8 cellular contexts compared by ENCODE assay signal in genomic region chr3:125916376-125916978, GRCh38. TPM values are rescaled to one million over a fixed set of nuclear protein-coding genes. Genes with fewer than 3 reads are reported as not detected.
DNase-seq lines count a peak whose midpoint lies in the region; ATAC-seq, FAIRE-seq and TF ChIP-seq lines count a peak whose summit lies in the region.

No MANE protein-coding gene starts in this region.

- no peak overlapping the region for H2BK12ac ChIP-seq in H9 (ENCODE audit: insufficient read length, low read depth, low read length)

- peak overlapping the region; percentile 83 for H3K18ac ChIP-seq in H9 (ENCODE audit: insufficient read length, low read depth, low read length)

- H4K8ac ChIP-seq in H9 (replicated peaks; ENCODE audit: insufficient read length, low read depth, low read length) = no peak overlapping the region

- H3K27me3 Mint-ChIP-seq in H9 (ENCODE audit: low read depth) = no peaks in the 10 kb centered on the region
- H3K27me3 Mint-ChIP-seq in activated naive CD8-positive, alpha-beta T cell = no peaks in the 10 kb centered on the region

- WGBS in H9 (ENCODE audit: extremely low coverage, insufficient read length, low lambda C conversion rate) = no CpG with 5 or more reads among the region's 58 CpGs
- WGBS in urinary bladder = under 1% methylated on average over 58 of the region's 58 CpGs

- H2AFZ ChIP-seq in H9 (ENCODE audit: low read length) = no peak overlapping the region

- ATAC-seq in omental fat pad (ENCODE audit: low FRiP score) = peak; percentile 99

- no peaks in the 10 kb centered on the region for H3K36me3 ChIP-seq in urinary bladder (ENCODE audit: insufficient read depth)

- H3K23ac ChIP-seq in H9 (ENCODE audit: insufficient read length, low read depth, low read length) = no peak overlapping the region

- no peak overlapping the region for H4K5ac ChIP-seq in H9 (ENCODE audit: insufficient read length, low read depth, low read length)

- TF ChIP-seq CTCF in H9 (conservative IDR thresholded peaks at IDR 0.05) (peak; percentile 18; the same call in 1 of the 3 replicates), LNCaP clone FGC (IDR thresholded peaks at IDR 0.05; ENCODE audit: control insufficient read depth, extremely low read depth, insufficient read depth) (peak; percentile 43), omental fat pad (IDR thresholded peaks at IDR 0.05) (no peak)

- no peak overlapping the region for H3K4ac ChIP-seq in H9 (ENCODE audit: low read depth, low read length)

- no peak overlapping the region for H2BK20ac ChIP-seq in H9 (ENCODE audit: low read depth, low read length, poor library complexity, severe bottlenecking)

- H4K91ac ChIP-seq in H9 (ENCODE audit: insufficient read length, low read depth, low read length) = no peak overlapping the region

- peak overlapping the region in 2 of 3 experiments; percentile 85 to 90; a peak in 4 of 7 replicates for H3K27ac Mint-ChIP-seq in H9
- H3K27ac Mint-ChIP-seq in activated naive CD8-positive, alpha-beta T cell = peak overlapping the region; percentile 91

- peaks cover 8 to 12% of the 10 kb centered on the region in 2 experiments for H3K4me1 Mint-ChIP-seq in H9
- peaks cover 25% of the 10 kb centered on the region for H3K4me1 Mint-ChIP-seq in activated naive CD8-positive, alpha-beta T cell (ENCODE audit: low read depth)

- peak overlapping the region; percentile 57 for H3K9ac ChIP-seq in H9 (ENCODE audit: extremely low read depth, insufficient read length, low read length)

- H3K79me1 ChIP-seq in H9 (ENCODE audit: insufficient read depth, low read depth, low read length, poor library complexity, severe bottlenecking) = no peaks in the 10 kb centered on the region

- H3K9me3 Mint-ChIP-seq in H9 = no peaks in the 10 kb centered on the region
- no peaks in the 10 kb centered on the region for H3K9me3 Mint-ChIP-seq in activated naive CD8-positive, alpha-beta T cell (ENCODE audit: low read depth)

- no peaks in the 10 kb centered on the region for H3K27me3 ChIP-seq in H9 (ENCODE audit: insufficient read depth, low read length)

- H2AK5ac ChIP-seq in H9 (ENCODE audit: insufficient read length, low read length) = no peak overlapping the region

- H2BK15ac ChIP-seq in H9 (ENCODE audit: low read depth, low read length) = no peak overlapping the region

- no peak overlapping the region for H2BK5ac ChIP-seq in H9 (ENCODE audit: insufficient read length, low read length)

- no peaks in the 10 kb centered on the region for H4K20me1 ChIP-seq in H9 (ENCODE audit: control insufficient read depth, insufficient read depth, insufficient read length)

- no peak for FAIRE-seq in RCC 7860 (lab: Jason Lieb, UNC)

- H3K36me3 Mint-ChIP-seq in H9 (ENCODE audit: insufficient read depth in 1 of 3, low read depth in 3 of 3) = peaks cover 0 to 1% (median 0%) of the 10 kb centered on the region in 3 experiments; a peak in 2 of 7 replicates
- no peaks in the 10 kb centered on the region for H3K36me3 Mint-ChIP-seq in activated naive CD8-positive, alpha-beta T cell

- H3K9me3 ChIP-seq in H9 (ENCODE audit: control insufficient read depth, low read depth, low read length) = no peaks in the 10 kb centered on the region

- H3K4me1 ChIP-seq in H9 (ENCODE audit: insufficient read depth, low read length) (no peaks in the 10 kb centered on the region; the same call in 1 of the 2 replicates), urinary bladder (ENCODE audit: insufficient read depth) (no peaks in the 10 kb centered on the region)

- no peak overlapping the region for H3T11ph ChIP-seq in H9 (ENCODE audit: low read length)

- DNase-seq in H9 = peak; percentile 96
- DNase-seq in LNCaP clone FGC (ENCODE audit: low read depth) = peak; percentile 68
- peak; percentile 79 for DNase-seq in RCC 7860 (ENCODE audit: low spot score)
- peak; percentile 97 for DNase-seq in glomerular visceral epithelial cell (ENCODE audit: extremely low spot score)
- DNase-seq in omental fat pad (ENCODE audit: low spot score) = peak; percentile 95

- H3K79me2 ChIP-seq in H9 (ENCODE audit: insufficient read depth, low read length) = no peaks in the 10 kb centered on the region

- no peak overlapping the region for H3K27ac ChIP-seq in H9 (ENCODE audit: insufficient read length, low read depth, low read length)
- peak overlapping the region; percentile 45 for H3K27ac ChIP-seq in urinary bladder (ENCODE audit: low read depth)

- no peak overlapping the region for H3K56ac ChIP-seq in H9 (ENCODE audit: insufficient read length, low read depth, low read length)

- H2BK120ac ChIP-seq in H9 (ENCODE audit: low read depth, low read length, poor library complexity, severe bottlenecking) = no peak overlapping the region

- H3K4me3 ChIP-seq in LNCaP clone FGC (ENCODE audit: low read depth, low read length) (peak overlapping the region; percentile 76), urinary bladder (ENCODE audit: low read depth, low read length) (peak overlapping the region; percentile 59)

- TF ChIP-seq POLR2A in GM10847 (IDR thresholded peaks at IDR 0.05; ENCODE audit: extremely low read depth, insufficient read length) = peak; percentile 44

- peak overlapping the region; percentile 72; the same call in 1 of the 2 replicates for H3K14ac ChIP-seq in H9 (ENCODE audit: insufficient read depth, low read length)

- peaks cover 3% of the 10 kb centered on the region for H3K23me2 ChIP-seq in H9 (ENCODE audit: insufficient read length, low read depth, low read length, poor library complexity, severe bottlenecking)

- peak overlapping the region; percentile 66 for H3K4me2 ChIP-seq in H9 (ENCODE audit: insufficient read depth, insufficient read length, low read length)

- H3K4me3 Mint-ChIP-seq in H9 = peak overlapping the region; percentile 80 to 87
- peak overlapping the region; percentile 92 for H3K4me3 Mint-ChIP-seq in activated naive CD8-positive, alpha-beta T cell

RNA-seq across cellular contexts. Expression of gene ROPN1B, which starts 52.5 kb away (rescaled TPM):
- not detected in 2 replicates for total RNA-seq in H9 (2021)
- under 1 TPM in 1 of 4 donors, not detected in 3; 0.56 TPM for total RNA-seq in omental fat pad
- total RNA-seq in urinary bladder = 0.26 TPM
- polyA plus RNA-seq in urinary bladder = 0.16 TPM

Comparison
In these comparisons a context has a peak if more than half of its experiments do, and no peak if none do; other contexts are left out.
1. CTCF ChIP-seq: peak in H9 (single experiment) and LNCaP clone FGC (single experiment); none in omental fat pad (0 of 3).
2. Peak in every context shown above with its lines, with median percentiles within 50 percentile points of each other: DNase-seq.